In genomic region chr3:76765526-76765925, GRCh38 we compare ENCODE assay signal across 20 cellular contexts.
"Had no signal": no experiment of that assay in that cellular context is flagged by ENCODE, and none has a peak within 500 bp of the region (broad histone marks: within the 10 kb centered on the region; RNA-seq: fewer than 3 reads in every experiment).

No MANE protein-coding gene starts in this region.

- H3K27me3 Mint-ChIP-seq: activated CD4-positive, alpha-beta memory T cell treated with anti-CD3 and anti-CD28 coated beads for 36 hours; activated naive CD8-positive, alpha-beta T cell had no signal

- DNase-seq: activated CD4-positive, alpha-beta memory T cell treated with anti-CD3 and anti-CD28 coated beads for 36 hours; activated CD4-positive, alpha-beta T cell treated with anti-CD3 and anti-CD28 coated beads for 1 hour; activated gamma-delta T cell; activated T-cell treated with anti-CD3 and anti-CD28 coated beads, Interleukin-2, amount 50 U/mL, for 48 hours; amygdala; cerebellar nuclear complex; dermis blood vessel endothelial cell; hypothalamus; left colon; mammary epithelial cell; mucosa of descending colon; natural killer cell; occipital lobe; psoas muscle; sigmoid colon; stimulated activated CD4-positive, alpha-beta T cell treated with anti-CD3 and anti-CD28 coated beads, Interleukin-2, amount 100 ng/mL, for 24 hours; stimulated activated naive CD4-positive, alpha-beta T cell; substantia nigra; trophoblast cell had no signal

- H3K36me3 Mint-ChIP-seq: activated CD4-positive, alpha-beta memory T cell treated with anti-CD3 and anti-CD28 coated beads for 36 hours; activated naive CD8-positive, alpha-beta T cell; natural killer cell had no signal

- H3K4me3 Mint-ChIP-seq: activated CD4-positive, alpha-beta memory T cell treated with anti-CD3 and anti-CD28 coated beads for 36 hours; activated naive CD8-positive, alpha-beta T cell; natural killer cell had no signal

- ATAC-seq: left colon, mucosa of descending colon, natural killer cell, psoas muscle had no signal

- H3K4me1 Mint-ChIP-seq: natural killer cell had no signal

- H3K27ac Mint-ChIP-seq: activated CD4-positive, alpha-beta memory T cell treated with anti-CD3 and anti-CD28 coated beads for 36 hours; activated naive CD8-positive, alpha-beta T cell; natural killer cell had no signal
